ENCODE assay signal across 13 cellular contexts in genomic region chr10:60388709-60389241, GRCh38. TPM values are rescaled to one million over a fixed set of nuclear protein-coding genes. Genes with fewer than 3 reads are reported as not detected.
A peak's percentile ranks its signal among the peaks of the same experiment; 100 is the strongest.
DNase-seq lines count a peak whose midpoint lies in the region; ATAC-seq and TF ChIP-seq lines count a peak whose summit lies in the region.
"Had no signal": no experiment of that assay in that cellular context is flagged by ENCODE, and none has a peak within 500 bp of the region (broad histone marks: within the 10 kb centered on the region; RNA-seq: fewer than 3 reads in every experiment).

No MANE protein-coding gene starts in this region.

- no peaks in the 10 kb centered on the region for H3K79me2 ChIP-seq in GM23338 (replicated peaks; ENCODE audit: insufficient read depth)

- H3K36me3 Mint-ChIP-seq in GM23338 (ENCODE audit: low read depth): no peaks in the 10 kb centered on the region
- H3K36me3 Mint-ChIP-seq in CD14-positive monocyte: no peaks in the 10 kb centered on the region

- H3K14ac ChIP-seq in neuronal stem cell (ENCODE audit: low read length): no peak overlapping the region

- H3K4me3 Mint-ChIP-seq in GM23338: no peak overlapping the region
- no peak overlapping the region for H3K4me3 Mint-ChIP-seq in CD14-positive monocyte
- H3K4me3 Mint-ChIP-seq: HFFc6, T-cell had no signal

- H3K9me3 ChIP-seq in neuronal stem cell (replicated peaks in 1 of 2; ENCODE audit: control insufficient read depth in 2 of 2, insufficient read depth in 1 of 2, low read depth in 1 of 2, low read length in 2 of 2) (no peaks in the 10 kb centered on the region), tibial artery (no peaks in the 10 kb centered on the region)

- H3K27ac ChIP-seq in GM23338 (ENCODE audit: low read depth) (no peak overlapping the region), dorsolateral prefrontal cortex (peak overlapping the region; percentile 13 to 97 (median 91)), neuronal stem cell (replicated peaks; ENCODE audit: low read length) (no peak overlapping the region), tibial artery (no peak overlapping the region)

- no peak overlapping the region for H4K8ac ChIP-seq in neuronal stem cell (ENCODE audit: low read depth, low read length)

- H3K4me2 ChIP-seq in GM23338 (no peak overlapping the region), neuronal stem cell (ENCODE audit: insufficient read depth, low read length, poor library complexity, severe bottlenecking) (no peak overlapping the region)

- H3K18ac ChIP-seq in neuronal stem cell (ENCODE audit: low read length): no peak overlapping the region

- TF ChIP-seq CTCF in GM23338 (conservative IDR thresholded peaks at IDR 0.05; ENCODE audit: low read depth in 2 of 2) (no peak), dorsolateral prefrontal cortex (IDR thresholded peaks at IDR 0.05 in 54 of 56, conservative IDR thresholded peaks at IDR 0.05 in 2 of 56; ENCODE audit: low read depth in 1 of 56, partially characterized antibody in 56 of 56) (no peak), tibial artery (IDR thresholded peaks at IDR 0.05) (no peak), CD14-positive monocyte (IDR thresholded peaks at IDR 0.05) (no peak)

- H2AK5ac ChIP-seq in neuronal stem cell (ENCODE audit: low read depth, low read length): no peak overlapping the region

- H3K9me3 Mint-ChIP-seq in GM23338 (no peaks in the 10 kb centered on the region), CD14-positive monocyte (no peaks in the 10 kb centered on the region)
- H3K9me3 Mint-ChIP-seq: HFFc6, T-cell had no signal

- no peak overlapping the region for H3K4ac ChIP-seq in neuronal stem cell (ENCODE audit: low read length)

- H4K91ac ChIP-seq in neuronal stem cell (ENCODE audit: low read depth, low read length, poor library complexity): no peak overlapping the region

- H2BK12ac ChIP-seq in neuronal stem cell (ENCODE audit: low read length): no peak overlapping the region

- H3F3A ChIP-seq in GM23338 (replicated peaks; ENCODE audit: low read depth): no peaks in the 10 kb centered on the region

- H3K9me2 ChIP-seq in GM23338 (ENCODE audit: insufficient read depth): no peaks in the 10 kb centered on the region

- H2BK15ac ChIP-seq in neuronal stem cell (ENCODE audit: low read length): no peak overlapping the region

- no CpG with 5 or more reads among the region's 7 CpGs for WGBS in neuronal stem cell (ENCODE audit: extremely low coverage in 2 of 2, insufficient read length in 2 of 2, insufficient replicate concordance in 1 of 2), 2 donors

- H3K79me1 ChIP-seq in neuronal stem cell (ENCODE audit: low read depth, low read length): no peaks in the 10 kb centered on the region

- DNase-seq in GM23338 (ENCODE audit: low spot score): peak; percentile 43
- peak; percentile 50 for DNase-seq in NCI-H345 (lab: John Stamatoyannopoulos, UW)
- DNase-seq in dorsolateral prefrontal cortex: peak in 3 of 10 donors; percentile 25 to 66 (median 49)
- no peak for DNase-seq in neuronal stem cell (ENCODE audit: low spot score)
- DNase-seq in NCI-H510A treated with DMSO at 0.1 percent for 48 hours (lab: John Stamatoyannopoulos, UW): no peak
- no peak for DNase-seq in tibial artery
- no peak for DNase-seq in CD14-positive monocyte (ENCODE audit: low spot score)
- DNase-seq in NCI-H2107 (lab: John Stamatoyannopoulos, UW): no peak
- DNase-seq: activated CD8-positive, alpha-beta memory T cell treated with anti-CD3 and anti-CD28 coated beads, Interleukin-2, amount 50 U/mL, for 48 hours; amniotic stem cell; HFFc6; small intestine; T-cell had no signal

- intact Hi-C loops in dorsolateral prefrontal cortex (cut with DNase I) (loop anchor here in 1 of 2 donors (5.0 to 10.0 kb wide), 2 partner anchors 36 to 46 kb away; no protein-coding TSS in a partner anchor), tibial artery (cut with DNase I; ENCODE audit: low total_unique reads) (no loop called here), CD14-positive monocyte (cut with micrococcal nuclease) (no loop called here)

- H3K4me3 ChIP-seq in GM23338: no peak overlapping the region
- peak overlapping the region; percentile 38 to 83 (median 64) for H3K4me3 ChIP-seq in dorsolateral prefrontal cortex
- H3K4me3 ChIP-seq in neuronal stem cell (ENCODE audit: low read length in 2 of 2): peak overlapping the region in 1 of 2 donors; percentile 5
- no peak overlapping the region for H3K4me3 ChIP-seq in tibial artery

- no peak overlapping the region for H2AFZ ChIP-seq in GM23338
- peak overlapping the region; percentile 51 for H2AFZ ChIP-seq in neuronal stem cell (ENCODE audit: low read length)

- peaks cover 23% of the 10 kb centered on the region for H3K4me1 Mint-ChIP-seq in GM23338
- H3K4me1 Mint-ChIP-seq in CD14-positive monocyte: peaks cover 7% of the 10 kb centered on the region

- H3K4me1 ChIP-seq in GM23338 (ENCODE audit: insufficient read depth): peaks cover 22% of the 10 kb centered on the region
- H3K4me1 ChIP-seq in neuronal stem cell (ENCODE audit: control insufficient read depth in 2 of 2, insufficient read depth in 1 of 2, low read depth in 1 of 2, low read length in 2 of 2): peaks cover 11 to 32% of the 10 kb centered on the region in 2 donors
- H3K4me1 ChIP-seq in tibial artery: peaks cover 0 to 14% (median 7%) of the 10 kb centered on the region in 4 donors

- H3K27ac Mint-ChIP-seq in GM23338: no peak overlapping the region
- peak overlapping the region in 1 of 7 donors; percentile 54 for H3K27ac Mint-ChIP-seq in CD14-positive monocyte
- H3K27ac Mint-ChIP-seq: HFFc6, T-cell had no signal

- H3K27me3 Mint-ChIP-seq in GM23338 (ENCODE audit: insufficient read depth, low read depth, poor library complexity) (peaks cover 3% of the 10 kb centered on the region), CD14-positive monocyte (ENCODE audit: low read depth in 3 of 3) (peaks cover 2 to 4% (median 2%) of the 10 kb centered on the region in 3 donors)
- H3K27me3 Mint-ChIP-seq: T-cell had no signal

- H3K36me3 ChIP-seq in GM23338 (ENCODE audit: insufficient read depth) (no peaks in the 10 kb centered on the region), neuronal stem cell (replicated peaks in 1 of 2; ENCODE audit: control insufficient read depth in 2 of 2, insufficient read depth in 2 of 2, low read length in 2 of 2) (no peaks in the 10 kb centered on the region), tibial artery (no peaks in the 10 kb centered on the region)

- H3K23ac ChIP-seq in neuronal stem cell (ENCODE audit: low read depth, low read length, poor library complexity): no peak overlapping the region

- H3K9ac ChIP-seq in neuronal stem cell (ENCODE audit: low read depth, low read length, poor library complexity): no peak overlapping the region

- H2BK120ac ChIP-seq in neuronal stem cell (ENCODE audit: low read depth, low read length): no peak overlapping the region

- H4K20me1 ChIP-seq in GM23338 (replicated peaks; ENCODE audit: insufficient read depth): no peaks in the 10 kb centered on the region

- ATAC-seq in GM23338: peak; percentile 53
- ATAC-seq: T-cell had no signal

- H2BK5ac ChIP-seq in neuronal stem cell (ENCODE audit: low read length): no peak overlapping the region

- peaks cover 2% of the 10 kb centered on the region; the same call in 1 of the 2 replicates for H3K27me3 ChIP-seq in GM23338 (ENCODE audit: insufficient read depth)
- H3K27me3 ChIP-seq in dorsolateral prefrontal cortex: no peaks in the 10 kb centered on the region
- H3K27me3 ChIP-seq in neuronal stem cell (ENCODE audit: control insufficient read depth in 3 of 3, insufficient read depth in 3 of 3, low read depth in 1 of 3, low read length in 3 of 3): no peaks in the 10 kb centered on the region
- no peaks in the 10 kb centered on the region for H3K27me3 ChIP-seq in tibial artery

TF ChIP-seq in GM23338, 12 proteins besides CTCF, POLR2A, EP300 and RAD21:
- TF ChIP-seq CREB1 (CRISPR knock-in tag; IDR thresholded peaks at IDR 0.05; ENCODE audit: low read depth) (no peak), JUNB (IDR thresholded peaks at IDR 0.05; ENCODE audit: unreplicated experiment) (no peak), STAT1 (IDR thresholded peaks at IDR 0.05; ENCODE audit: unreplicated experiment) (no peak), ZNF114 (CRISPR knock-in tag; IDR thresholded peaks at IDR 0.05) (no peak), ETS1 (IDR thresholded peaks at IDR 0.05) (no peak), POLR2AphosphoS5 (IDR thresholded peaks at IDR 0.05; ENCODE audit: low read depth) (no peak), EZH2 (IDR thresholded peaks at IDR 0.05; ENCODE audit: low read depth, unreplicated experiment) (no peak)
TF ChIP-seq in GM23338: peak in this region for 0.

RNA-seq across cellular contexts. Expression of gene ANK3, which starts 0.9 kb away (rescaled TPM):
- total RNA-seq in GM23338 (2014; rRNA removed; shearing (Covaris generic)): 70.5 and 85.2 TPM in 2 replicates
- polyA plus RNA-seq in GM23338 (2016; fragmentation: Nextera tagmentation; extraction: Ambion mirVana): 41.4 and 46.5 TPM in 2 replicates
- total RNA-seq in dorsolateral prefrontal cortex: 100 to 1,000 TPM; 181 to 667 (median 439) TPM
- 57.1 TPM for polyA plus RNA-seq in neuronal stem cell (2013, experiment 1 of 2)
- 57.8 TPM for polyA plus RNA-seq in neuronal stem cell (2013, experiment 2 of 2)
- polyA plus RNA-seq in CD14-positive monocyte: not detected
- total RNA-seq: HFFc6 had no signal

Comparison
In these comparisons a context has a peak if more than half of its experiments do, and no peak if none do; other contexts are left out.
1. DNase-seq: peak in GM23338 (single experiment) and NCI-H345 (single experiment); none in neuronal stem cell (single experiment), NCI-H510A treated with DMSO at 0.1 percent for 48 hours (single experiment), tibial artery (0 of 2), CD14-positive monocyte (single experiment) and NCI-H2107 (single experiment).
2. H3K27ac ChIP-seq: peak in dorsolateral prefrontal cortex (59 of 59); none in GM23338 (single experiment), neuronal stem cell (single experiment) and tibial artery (0 of 2).
3. H3K4me3 ChIP-seq: peak in dorsolateral prefrontal cortex (59 of 59); none in GM23338 (single experiment) and tibial artery (0 of 2).